Comparison of ENCODE assay signal across 16 cellular contexts in genomic region chr6:38861957-38862401, GRCh38.
"Had no signal": no experiment of that assay in that cellular context is flagged by ENCODE, and none has a peak within 500 bp of the region (broad histone marks: within the 10 kb centered on the region; RNA-seq: fewer than 3 reads in every experiment).

No MANE protein-coding gene starts in this region.

- H3K4me1 ChIP-seq: right atrium auricular region, tibial nerve had no signal

- FAIRE-seq: astrocyte, small intestine had no signal

- H3K4me3 ChIP-seq: right atrium auricular region, tibial nerve had no signal

- ATAC-seq: left colon, T-cell had no signal

- H3K27ac ChIP-seq: right atrium auricular region, tibial nerve had no signal

- H3K36me3 ChIP-seq: right atrium auricular region, tibial nerve had no signal

- H3K9me3 ChIP-seq: right atrium auricular region, tibial nerve had no signal

- H3K27me3 ChIP-seq: right atrium auricular region, tibial nerve had no signal

- DNase-seq: activated CD4-positive, alpha-beta T cell treated with anti-CD3 and anti-CD28 coated beads for 1 hour; activated CD4-positive, alpha-beta T cell treated with anti-CD3 and anti-CD28 coated beads, Interleukin-2, amount 50 U/mL, for 4 hours; activated naive CD4-positive, alpha-beta T cell treated with anti-CD3 and anti-CD28 coated beads, Interleukin-2, amount 50 U/mL, for 16 hours; activated T-cell treated with anti-CD3 and anti-CD28 coated beads, Interleukin-2, amount 50 U/mL, for 1 hour; left colon; nephron progenitor cell; occipital lobe; small intestine; stimulated activated CD4-positive, alpha-beta T cell treated with anti-CD3 and anti-CD28 coated beads, Interleukin-4, amount 100 ng/mL, for 4 hours; stimulated activated CD8-positive, alpha-beta memory T cell treated with anti-CD3 and anti-CD28 coated beads, Interleukin-4, amount 100 ng/mL, for 48 hours; stimulated activated naive CD4-positive, alpha-beta T cell treated with Interleukin-2 at 50 U/mL for 16 hours; substantia nigra; T-cell had no signal
